ENCODE assay signal across 1 cellular context in the genomic region with DNA sequence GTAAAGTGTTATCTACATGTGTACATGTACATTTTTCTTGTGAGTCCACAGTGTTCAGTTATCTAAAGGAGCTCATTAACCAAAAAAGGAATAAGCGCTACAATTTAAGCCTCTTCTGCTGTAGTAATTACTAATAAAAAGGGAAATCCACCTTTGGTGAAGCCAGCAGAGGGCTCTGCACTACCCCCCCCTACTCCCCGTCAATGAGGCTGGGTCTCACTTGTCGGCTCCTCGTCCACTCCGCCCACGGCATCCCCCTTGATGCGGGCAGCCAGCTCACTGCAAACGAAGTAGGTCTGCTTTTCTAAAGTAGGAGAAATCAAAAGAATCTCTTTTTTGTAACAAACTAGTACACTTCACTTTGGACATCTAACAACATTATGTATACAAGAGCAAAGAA.
TF ChIP-seq lines count a peak whose summit lies in the region.

No MANE protein-coding gene starts in this region.

TF ChIP-seq in GM23338, 12 proteins besides CTCF, POLR2A, EP300 and RAD21 (continued from another document):
- TF ChIP-seq, protein P1, sequence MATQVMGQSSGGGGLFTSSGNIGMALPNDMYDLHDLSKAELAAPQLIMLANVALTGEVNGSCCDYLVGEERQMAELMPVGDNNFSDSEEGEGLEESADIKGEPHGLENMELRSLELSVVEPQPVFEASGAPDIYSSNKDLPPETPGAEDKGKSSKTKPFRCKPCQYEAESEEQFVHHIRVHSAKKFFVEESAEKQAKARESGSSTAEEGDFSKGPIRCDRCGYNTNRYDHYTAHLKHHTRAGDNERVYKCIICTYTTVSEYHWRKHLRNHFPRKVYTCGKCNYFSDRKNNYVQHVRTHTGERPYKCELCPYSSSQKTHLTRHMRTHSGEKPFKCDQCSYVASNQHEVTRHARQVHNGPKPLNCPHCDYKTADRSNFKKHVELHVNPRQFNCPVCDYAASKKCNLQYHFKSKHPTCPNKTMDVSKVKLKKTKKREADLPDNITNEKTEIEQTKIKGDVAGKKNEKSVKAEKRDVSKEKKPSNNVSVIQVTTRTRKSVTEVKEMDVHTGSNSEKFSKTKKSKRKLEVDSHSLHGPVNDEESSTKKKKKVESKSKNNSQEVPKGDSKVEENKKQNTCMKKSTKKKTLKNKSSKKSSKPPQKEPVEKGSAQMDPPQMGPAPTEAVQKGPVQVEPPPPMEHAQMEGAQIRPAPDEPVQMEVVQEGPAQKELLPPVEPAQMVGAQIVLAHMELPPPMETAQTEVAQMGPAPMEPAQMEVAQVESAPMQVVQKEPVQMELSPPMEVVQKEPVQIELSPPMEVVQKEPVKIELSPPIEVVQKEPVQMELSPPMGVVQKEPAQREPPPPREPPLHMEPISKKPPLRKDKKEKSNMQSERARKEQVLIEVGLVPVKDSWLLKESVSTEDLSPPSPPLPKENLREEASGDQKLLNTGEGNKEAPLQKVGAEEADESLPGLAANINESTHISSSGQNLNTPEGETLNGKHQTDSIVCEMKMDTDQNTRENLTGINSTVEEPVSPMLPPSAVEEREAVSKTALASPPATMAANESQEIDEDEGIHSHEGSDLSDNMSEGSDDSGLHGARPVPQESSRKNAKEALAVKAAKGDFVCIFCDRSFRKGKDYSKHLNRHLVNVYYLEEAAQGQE (IDR thresholded peaks at IDR 0.05; ENCODE audit: unreplicated experiment), result no peak
- TF ChIP-seq, protein P2, sequence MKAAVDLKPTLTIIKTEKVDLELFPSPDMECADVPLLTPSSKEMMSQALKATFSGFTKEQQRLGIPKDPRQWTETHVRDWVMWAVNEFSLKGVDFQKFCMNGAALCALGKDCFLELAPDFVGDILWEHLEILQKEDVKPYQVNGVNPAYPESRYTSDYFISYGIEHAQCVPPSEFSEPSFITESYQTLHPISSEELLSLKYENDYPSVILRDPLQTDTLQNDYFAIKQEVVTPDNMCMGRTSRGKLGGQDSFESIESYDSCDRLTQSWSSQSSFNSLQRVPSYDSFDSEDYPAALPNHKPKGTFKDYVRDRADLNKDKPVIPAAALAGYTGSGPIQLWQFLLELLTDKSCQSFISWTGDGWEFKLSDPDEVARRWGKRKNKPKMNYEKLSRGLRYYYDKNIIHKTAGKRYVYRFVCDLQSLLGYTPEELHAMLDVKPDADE (IDR thresholded peaks at IDR 0.05), result no peak
- TF ChIP-seq EZH2 (IDR thresholded peaks at IDR 0.05; ENCODE audit: low read depth, unreplicated experiment) (no peak), ZNF331 (CRISPR knock-in tag; IDR thresholded peaks at IDR 0.05; ENCODE audit: low read depth) (no peak), EZH2phosphoT487 (IDR thresholded peaks at IDR 0.05; ENCODE audit: unreplicated experiment) (no peak), NANOG (IDR thresholded peaks at IDR 0.05; ENCODE audit: borderline replicate concordance) (no peak), CREB1 (CRISPR knock-in tag; IDR thresholded peaks at IDR 0.05; ENCODE audit: low read depth) (no peak)
- TF ChIP-seq, protein P3, sequence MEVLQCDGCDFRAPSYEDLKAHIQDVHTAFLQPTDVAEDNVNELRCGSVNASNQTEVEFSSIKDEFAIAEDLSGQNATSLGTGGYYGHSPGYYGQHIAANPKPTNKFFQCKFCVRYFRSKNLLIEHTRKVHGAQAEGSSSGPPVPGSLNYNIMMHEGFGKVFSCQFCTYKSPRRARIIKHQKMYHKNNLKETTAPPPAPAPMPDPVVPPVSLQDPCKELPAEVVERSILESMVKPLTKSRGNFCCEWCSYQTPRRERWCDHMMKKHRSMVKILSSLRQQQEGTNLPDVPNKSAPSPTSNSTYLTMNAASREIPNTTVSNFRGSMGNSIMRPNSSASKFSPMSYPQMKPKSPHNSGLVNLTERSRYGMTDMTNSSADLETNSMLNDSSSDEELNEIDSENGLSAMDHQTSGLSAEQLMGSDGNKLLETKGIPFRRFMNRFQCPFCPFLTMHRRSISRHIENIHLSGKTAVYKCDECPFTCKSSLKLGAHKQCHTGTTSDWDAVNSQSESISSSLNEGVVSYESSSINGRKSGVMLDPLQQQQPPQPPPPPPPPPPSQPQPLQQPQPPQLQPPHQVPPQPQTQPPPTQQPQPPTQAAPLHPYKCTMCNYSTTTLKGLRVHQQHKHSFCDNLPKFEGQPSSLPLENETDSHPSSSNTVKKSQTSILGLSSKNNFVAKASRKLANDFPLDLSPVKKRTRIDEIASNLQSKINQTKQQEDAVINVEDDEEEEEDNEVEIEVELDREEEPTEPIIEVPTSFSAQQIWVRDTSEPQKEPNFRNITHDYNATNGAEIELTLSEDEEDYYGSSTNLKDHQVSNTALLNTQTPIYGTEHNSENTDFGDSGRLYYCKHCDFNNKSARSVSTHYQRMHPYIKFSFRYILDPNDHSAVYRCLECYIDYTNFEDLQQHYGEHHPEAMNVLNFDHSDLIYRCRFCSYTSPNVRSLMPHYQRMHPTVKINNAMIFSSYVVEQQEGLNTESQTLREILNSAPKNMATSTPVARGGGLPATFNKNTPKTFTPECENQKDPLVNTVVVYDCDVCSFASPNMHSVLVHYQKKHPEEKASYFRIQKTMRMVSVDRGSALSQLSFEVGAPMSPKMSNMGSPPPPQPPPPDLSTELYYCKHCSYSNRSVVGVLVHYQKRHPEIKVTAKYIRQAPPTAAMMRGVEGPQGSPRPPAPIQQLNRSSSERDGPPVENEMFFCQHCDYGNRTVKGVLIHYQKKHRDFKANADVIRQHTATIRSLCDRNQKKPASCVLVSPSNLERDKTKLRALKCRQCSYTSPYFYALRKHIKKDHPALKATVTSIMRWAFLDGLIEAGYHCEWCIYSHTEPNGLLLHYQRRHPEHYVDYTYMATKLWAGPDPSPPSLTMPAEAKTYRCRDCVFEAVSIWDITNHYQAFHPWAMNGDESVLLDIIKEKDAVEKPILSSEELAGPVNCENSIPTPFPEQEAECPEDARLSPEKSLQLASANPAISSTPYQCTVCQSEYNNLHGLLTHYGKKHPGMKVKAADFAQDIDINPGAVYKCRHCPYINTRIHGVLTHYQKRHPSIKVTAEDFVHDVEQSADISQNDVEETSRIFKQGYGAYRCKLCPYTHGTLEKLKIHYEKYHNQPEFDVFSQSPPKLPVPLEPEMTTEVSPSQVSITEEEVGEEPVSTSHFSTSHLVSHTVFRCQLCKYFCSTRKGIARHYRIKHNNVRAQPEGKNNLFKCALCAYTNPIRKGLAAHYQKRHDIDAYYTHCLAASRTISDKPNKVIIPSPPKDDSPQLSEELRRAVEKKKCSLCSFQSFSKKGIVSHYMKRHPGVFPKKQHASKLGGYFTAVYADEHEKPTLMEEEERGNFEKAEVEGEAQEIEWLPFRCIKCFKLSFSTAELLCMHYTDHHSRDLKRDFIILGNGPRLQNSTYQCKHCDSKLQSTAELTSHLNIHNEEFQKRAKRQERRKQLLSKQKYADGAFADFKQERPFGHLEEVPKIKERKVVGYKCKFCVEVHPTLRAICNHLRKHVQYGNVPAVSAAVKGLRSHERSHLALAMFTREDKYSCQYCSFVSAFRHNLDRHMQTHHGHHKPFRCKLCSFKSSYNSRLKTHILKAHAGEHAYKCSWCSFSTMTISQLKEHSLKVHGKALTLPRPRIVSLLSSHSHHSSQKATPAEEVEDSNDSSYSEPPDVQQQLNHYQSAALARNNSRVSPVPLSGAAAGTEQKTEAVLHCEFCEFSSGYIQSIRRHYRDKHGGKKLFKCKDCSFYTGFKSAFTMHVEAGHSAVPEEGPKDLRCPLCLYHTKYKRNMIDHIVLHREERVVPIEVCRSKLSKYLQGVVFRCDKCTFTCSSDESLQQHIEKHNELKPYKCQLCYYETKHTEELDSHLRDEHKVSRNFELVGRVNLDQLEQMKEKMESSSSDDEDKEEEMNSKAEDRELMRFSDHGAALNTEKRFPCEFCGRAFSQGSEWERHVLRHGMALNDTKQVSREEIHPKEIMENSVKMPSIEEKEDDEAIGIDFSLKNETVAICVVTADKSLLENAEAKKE (CRISPR knock-in tag; IDR thresholded peaks at IDR 0.05), result no peak
